1 cellular context compared by ENCODE assay signal in the genomic region with DNA sequence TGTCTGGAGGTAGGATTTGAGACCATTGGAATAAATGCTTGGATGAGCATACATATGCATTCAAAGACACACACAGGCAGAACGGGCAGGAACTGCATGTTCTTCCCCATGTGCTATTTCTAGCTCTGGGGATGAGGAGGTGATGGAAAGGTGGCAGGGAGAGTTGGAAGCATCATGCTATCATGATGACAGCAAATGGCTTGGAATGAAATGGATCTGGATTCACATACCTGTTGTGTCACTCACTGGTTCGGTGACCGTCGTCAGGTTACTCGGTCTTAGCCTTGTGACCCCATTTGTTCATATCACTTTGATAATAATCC.
TF ChIP-seq lines count a peak whose summit lies in the region.

No MANE protein-coding gene starts in this region.

TF ChIP-seq in IMR-90, 13 proteins besides CTCF, POLR2A, EP300 and RAD21 (continued from another document):
- TF ChIP-seq CHD1 (IDR thresholded peaks at IDR 0.05; ENCODE audit: low read depth, low read length) (no peak), CEBPB (IDR thresholded peaks at IDR 0.05; ENCODE audit: low read depth, low read length) (no peak), FOS (IDR thresholded peaks at IDR 0.05; ENCODE audit: low read depth, low read length) (no peak), MXI1 (IDR thresholded peaks at IDR 0.05; ENCODE audit: borderline replicate concordance, low read depth, low read length) (no peak)
TF ChIP-seq in IMR-90: peak in this region for 0.
